1 cellular context compared by ENCODE assay signal in the genomic region with DNA sequence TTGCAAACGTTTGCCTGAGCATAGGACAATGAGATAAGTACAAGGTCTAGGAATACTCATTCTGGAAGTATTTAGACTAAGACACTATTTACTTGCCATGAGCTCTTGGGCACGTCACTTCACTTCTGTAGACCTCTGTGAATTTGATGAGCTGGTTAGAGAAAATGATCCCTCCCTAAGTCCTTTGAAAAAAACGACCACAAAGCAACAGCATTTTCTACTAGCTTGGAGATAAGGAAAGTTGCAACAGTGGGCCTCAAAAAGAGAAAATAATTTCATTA.
TF ChIP-seq lines count a peak whose summit lies in the region.

No MANE protein-coding gene starts in this region.

TF ChIP-seq in H1, 55 proteins besides CTCF, POLR2A, EP300 and RAD21:
- TF ChIP-seq RFX5 (IDR thresholded peaks at IDR 0.05; ENCODE audit: borderline replicate concordance, low read depth, low read length) (no peak), KDM5A (IDR thresholded peaks at IDR 0.05; ENCODE audit: low read length) (no peak), RXRA (IDR thresholded peaks at IDR 0.05; ENCODE audit: insufficient read depth, low read depth, low read length) (no peak), YY1 (IDR thresholded peaks at IDR 0.05; ENCODE audit: low read depth, low read length) (no peak), CTBP2 (IDR thresholded peaks at IDR 0.05; ENCODE audit: borderline replicate concordance, insufficient read depth, insufficient read length, low read length) (no peak), CHD2 (IDR thresholded peaks at IDR 0.05; ENCODE audit: low read length) (no peak), POLR2AphosphoS5 (IDR thresholded peaks at IDR 0.05; ENCODE audit: low read depth, low read length) (no peak), TBP (IDR thresholded peaks at IDR 0.05; ENCODE audit: low read depth, low read length) (no peak), HDAC6 (IDR thresholded peaks at IDR 0.05; ENCODE audit: low read depth, low read length) (no peak), KDM4A (IDR thresholded peaks at IDR 0.05; ENCODE audit: low read depth, low read length, severe bottlenecking) (no peak), SP2 (IDR thresholded peaks at IDR 0.05; ENCODE audit: low read length) (no peak), ZNF274 (IDR thresholded peaks at IDR 0.05; ENCODE audit: borderline replicate concordance, extremely low read depth, low read length) (no peak), CEBPB (IDR thresholded peaks at IDR 0.05; ENCODE audit: low read depth, low read length) (no peak), TAF1 (IDR thresholded peaks at IDR 0.05; ENCODE audit: low read depth, low read length) (no peak), TCF12 (IDR thresholded peaks at IDR 0.05; ENCODE audit: low read depth, low read length) (no peak), TAF7 (optimal IDR thresholded peaks at IDR 0.05; ENCODE audit: borderline replicate concordance, low read depth, low read length) (no peak)
- TF ChIP-seq, protein P1, sequence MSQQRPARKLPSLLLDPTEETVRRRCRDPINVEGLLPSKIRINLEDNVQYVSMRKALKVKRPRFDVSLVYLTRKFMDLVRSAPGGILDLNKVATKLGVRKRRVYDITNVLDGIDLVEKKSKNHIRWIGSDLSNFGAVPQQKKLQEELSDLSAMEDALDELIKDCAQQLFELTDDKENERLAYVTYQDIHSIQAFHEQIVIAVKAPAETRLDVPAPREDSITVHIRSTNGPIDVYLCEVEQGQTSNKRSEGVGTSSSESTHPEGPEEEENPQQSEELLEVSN (IDR thresholded peaks at IDR 0.05), result no peak
- TF ChIP-seq, protein P2, sequence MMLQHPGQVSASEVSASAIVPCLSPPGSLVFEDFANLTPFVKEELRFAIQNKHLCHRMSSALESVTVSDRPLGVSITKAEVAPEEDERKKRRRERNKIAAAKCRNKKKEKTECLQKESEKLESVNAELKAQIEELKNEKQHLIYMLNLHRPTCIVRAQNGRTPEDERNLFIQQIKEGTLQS (IDR thresholded peaks at IDR 0.05; ENCODE audit: insufficient read depth, low read depth, low read length), result no peak
- TF ChIP-seq, protein P3, sequence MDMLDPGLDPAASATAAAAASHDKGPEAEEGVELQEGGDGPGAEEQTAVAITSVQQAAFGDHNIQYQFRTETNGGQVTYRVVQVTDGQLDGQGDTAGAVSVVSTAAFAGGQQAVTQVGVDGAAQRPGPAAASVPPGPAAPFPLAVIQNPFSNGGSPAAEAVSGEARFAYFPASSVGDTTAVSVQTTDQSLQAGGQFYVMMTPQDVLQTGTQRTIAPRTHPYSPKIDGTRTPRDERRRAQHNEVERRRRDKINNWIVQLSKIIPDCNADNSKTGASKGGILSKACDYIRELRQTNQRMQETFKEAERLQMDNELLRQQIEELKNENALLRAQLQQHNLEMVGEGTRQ (IDR thresholded peaks at IDR 0.05; ENCODE audit: low read length), result no peak
